Comparison of ENCODE assay signal across 18 cellular contexts in genomic region chrX:29545878-29546277, GRCh38.
A peak's percentile ranks its signal among the peaks of the same experiment; 100 is the strongest.
DNase-seq lines count a peak whose midpoint lies in the region; ATAC-seq and TF ChIP-seq lines count a peak whose summit lies in the region.
"Had no signal": no experiment of that assay in that cellular context is flagged by ENCODE, and none has a peak within 500 bp of the region (broad histone marks: within the 10 kb centered on the region; RNA-seq: fewer than 3 reads in every experiment).

No MANE protein-coding gene starts in this region.

- H3K27ac ChIP-seq in breast epithelium (no peak overlapping the region), gastrocnemius medialis (no peak overlapping the region), transverse colon (no peak overlapping the region)

- peaks cover 6% of the 10 kb centered on the region for H3K27me3 Mint-ChIP-seq in MCF 10A (ENCODE audit: insufficient read depth, unreplicated experiment)
- H3K27me3 Mint-ChIP-seq: CD4-positive, CD25-positive, alpha-beta regulatory T cell; CD8-positive, alpha-beta memory T cell had no signal

- H3K4me3 Mint-ChIP-seq in MCF 10A (ENCODE audit: unreplicated experiment), result no peak overlapping the region
- H3K4me3 Mint-ChIP-seq: CD4-positive, CD25-positive, alpha-beta regulatory T cell; CD8-positive, alpha-beta memory T cell; H9 had no signal

- DNase-seq in MCF 10A (ENCODE audit: unreplicated experiment) (peak; percentile 21), breast epithelium (ENCODE audit: low spot score in 2 of 2) (no peak), NB4 (ENCODE audit: low read depth) (peak; percentile 59), fibroblast of gingiva (ENCODE audit: low read depth) (peak; percentile 45), gastrocnemius medialis (no peak), transverse colon (no peak), NCI-H2227 (lab: John Stamatoyannopoulos, UW; ENCODE audit: unreplicated experiment) (no peak)
- DNase-seq: BE2C; C1 segment of cervical spinal cord; CD4-positive, CD25-positive, alpha-beta regulatory T cell; CD8-positive, alpha-beta memory T cell; COR-L47; DMS 273 treated with DMSO at 0.1 percent for 48 hours; DMS53; DND-41; EL; H9 had no signal

- no peaks in the 10 kb centered on the region for H3K9me3 Mint-ChIP-seq in MCF 10A (ENCODE audit: unreplicated experiment)

- no peak for TF ChIP-seq EP300 in transverse colon (IDR thresholded peaks at IDR 0.05; ENCODE audit: low read depth)

- BruUV-seq in MCF 10A (replicated peaks; lab: Mats Ljungman, UMichigan), result no TSS peak

- no peaks in the 10 kb centered on the region for H3K4me1 Mint-ChIP-seq in MCF 10A (ENCODE audit: insufficient read depth, unreplicated experiment)
- H3K4me1 Mint-ChIP-seq: CD4-positive, CD25-positive, alpha-beta regulatory T cell; CD8-positive, alpha-beta memory T cell had no signal

- H3K4me1 ChIP-seq in breast epithelium (no peaks in the 10 kb centered on the region), gastrocnemius medialis (no peaks in the 10 kb centered on the region), transverse colon (no peaks in the 10 kb centered on the region)
- H3K4me1 ChIP-seq: BE2C had no signal

- H3K9me3 ChIP-seq in breast epithelium (no peaks in the 10 kb centered on the region), gastrocnemius medialis (no peaks in the 10 kb centered on the region), transverse colon (no peaks in the 10 kb centered on the region)
- H3K9me3 ChIP-seq: BE2C had no signal

- H3K36me3 ChIP-seq in breast epithelium (no peaks in the 10 kb centered on the region), gastrocnemius medialis (no peaks in the 10 kb centered on the region), transverse colon (no peaks in the 10 kb centered on the region)
- H3K36me3 ChIP-seq: BE2C had no signal

- CTCF ChIA-PET in MCF 10A (lab: Yijun Ruan, JAX), result no interaction called here

- H3K27ac Mint-ChIP-seq in MCF 10A (ENCODE audit: low read depth, unreplicated experiment), result no peak overlapping the region
- H3K27ac Mint-ChIP-seq: CD4-positive, CD25-positive, alpha-beta regulatory T cell; CD8-positive, alpha-beta memory T cell; H9 had no signal

- intact Hi-C loops in MCF 10A (cut with micrococcal nuclease) (no loop called here), breast epithelium (cut with DNase I; ENCODE audit: low total_unique reads) (no loop called here), gastrocnemius medialis (cut with DNase I; ENCODE audit: low total_unique reads) (no loop called here), transverse colon (cut with DNase I; ENCODE audit: low total_unique reads) (no loop called here)

- H3K36me3 Mint-ChIP-seq in MCF 10A (ENCODE audit: insufficient read depth, unreplicated experiment), result no peaks in the 10 kb centered on the region
- H3K36me3 Mint-ChIP-seq: CD4-positive, CD25-positive, alpha-beta regulatory T cell; CD8-positive, alpha-beta memory T cell had no signal

- H3K4me3 ChIP-seq in breast epithelium (no peak overlapping the region), NB4 (ENCODE audit: low read depth, low read length) (no peak overlapping the region), gastrocnemius medialis (no peak overlapping the region), transverse colon (no peak overlapping the region)
- H3K4me3 ChIP-seq: GM12878 had no signal

- ATAC-seq in gastrocnemius medialis, result no peak
- ATAC-seq: GM12878 had no signal

- POLR2A ChIA-PET in MCF 10A (lab: Yijun Ruan, JAX), result no interaction called here

- no peak for TF ChIP-seq POLR2A in breast epithelium (IDR thresholded peaks at IDR 0.05)
- no peak for TF ChIP-seq POLR2A in NB4 (IDR thresholded peaks at IDR 0.05; ENCODE audit: extremely low read depth, insufficient read length)
- TF ChIP-seq POLR2A in gastrocnemius medialis (IDR thresholded peaks at IDR 0.05), result no peak
- TF ChIP-seq POLR2A in transverse colon (IDR thresholded peaks at IDR 0.05), result no peak

- H3K27me3 ChIP-seq in breast epithelium, result peaks cover 0 to 9% of the 10 kb centered on the region in 2 donors
- no peaks in the 10 kb centered on the region for H3K27me3 ChIP-seq in gastrocnemius medialis
- H3K27me3 ChIP-seq in transverse colon, result no peaks in the 10 kb centered on the region
- H3K27me3 ChIP-seq: BE2C had no signal

- in situ Hi-C loops in gastrocnemius medialis (cut with MboI; ENCODE audit: low sequenced_read_pairs in 4 of 4) (no loop called here), transverse colon (cut with MboI; ENCODE audit: low pct_ligation_motif_present in 1 of 4, low pct_unique_long_range_greater_than_20kb in 1 of 4, low sequenced_read_pairs in 3 of 4) (no loop called here)

- no peak for TF ChIP-seq CTCF in MCF 10A (IDR thresholded peaks at IDR 0.05; ENCODE audit: unreplicated experiment)
- TF ChIP-seq CTCF in breast epithelium (IDR thresholded peaks at IDR 0.05), result no peak
- TF ChIP-seq CTCF in NB4 (IDR thresholded peaks at IDR 0.05; ENCODE audit: low read depth, low read length), result no peak
- no peak for TF ChIP-seq CTCF in gastrocnemius medialis (IDR thresholded peaks at IDR 0.05 in 4 of 5, conservative IDR thresholded peaks at IDR 0.05 in 1 of 5)
- no peak for TF ChIP-seq CTCF in transverse colon (IDR thresholded peaks at IDR 0.05)

- WGBS in transverse colon (ENCODE audit: low coverage in 1 of 2), 2 donors, result 55% methylated on average over 2 of the region's 2 CpGs; no CpG with 5 or more reads in 1 of the 2 donors

Comparison
In these comparisons a context has a peak if more than half of its experiments do, and no peak if none do; other contexts are left out.
1. DNase-seq: peak in MCF 10A (single experiment), NB4 (single experiment) and fibroblast of gingiva (single experiment); none in breast epithelium (0 of 2), gastrocnemius medialis (0 of 2), transverse colon (single experiment) and NCI-H2227 (single experiment).